14 cellular contexts compared by ENCODE assay signal in genomic region chr17:35286120-35286781, GRCh38. TPM values are rescaled to one million over a fixed set of nuclear protein-coding genes. Genes with fewer than 3 reads are reported as not detected.
A peak's percentile ranks its signal among the peaks of the same experiment; 100 is the strongest.
DNase-seq lines count a peak whose midpoint lies in the region; FAIRE-seq and TF ChIP-seq lines count a peak whose summit lies in the region.
"Had no signal": no experiment of that assay in that cellular context is flagged by ENCODE, and none has a peak within 500 bp of the region (broad histone marks: within the 10 kb centered on the region; RNA-seq: fewer than 3 reads in every experiment).

No MANE protein-coding gene starts in this region.

- WGBS in trophoblast cell (ENCODE audit: extremely low coverage, insufficient coverage, insufficient read length), result no CpG with 5 or more reads among the region's 2 CpGs

- TF ChIP-seq CTCF in GM13976 (IDR thresholded peaks at IDR 0.05; ENCODE audit: borderline replicate concordance, control extremely low read depth, extremely low read depth, insufficient read depth, missing control alignments), result no peak

- H3K4me2 ChIP-seq in trophoblast cell (ENCODE audit: low read length), result no peak overlapping the region
- H3K4me2 ChIP-seq: KMS-11 had no signal

- no peaks in the 10 kb centered on the region for H3K79me1 ChIP-seq in trophoblast cell (ENCODE audit: low read length)

- in situ Hi-C loops in GM13976 (cut with MboI; ENCODE audit: low sequenced_read_pairs, unreplicated experiment), result no loop called here

- H3K9ac ChIP-seq in trophoblast cell (ENCODE audit: low read length), result no peak overlapping the region
- H3K9ac ChIP-seq: KMS-11 had no signal

- H2AFZ ChIP-seq in trophoblast cell (ENCODE audit: insufficient read depth, low read length, poor library complexity), result no peak overlapping the region

- no peaks in the 10 kb centered on the region for H3K36me3 Mint-ChIP-seq in CD4-positive, alpha-beta memory T cell
- H3K36me3 Mint-ChIP-seq: type B pancreatic cell had no signal

- FAIRE-seq in GM12891 (lab: Jason Lieb, UNC) (peak; percentile 28), frontal cortex (lab: Jason Lieb, UNC) (no peak)
- FAIRE-seq: H54 had no signal

- H3K27me3 Mint-ChIP-seq in CD4-positive, alpha-beta memory T cell, result no peaks in the 10 kb centered on the region

- H3K18ac ChIP-seq in trophoblast cell (ENCODE audit: low read length), result no peak overlapping the region

- H2AK5ac ChIP-seq in trophoblast cell (ENCODE audit: low read length), result no peak overlapping the region

- peaks cover 22 to 46% (median 31%) of the 10 kb centered on the region in 4 donors for H3K4me1 Mint-ChIP-seq in CD4-positive, alpha-beta memory T cell

- H3K9me3 ChIP-seq in CD4-positive, alpha-beta memory T cell (ENCODE audit: control insufficient read depth in 1 of 2, low read length in 2 of 2), result no peaks in the 10 kb centered on the region
- H3K9me3 ChIP-seq in trophoblast cell (ENCODE audit: insufficient read depth, low read depth, low read length), result no peaks in the 10 kb centered on the region

- peaks cover 20% of the 10 kb centered on the region for H3K4me1 ChIP-seq in CD4-positive, alpha-beta memory T cell (ENCODE audit: insufficient read depth, low read length)
- no peaks in the 10 kb centered on the region for H3K4me1 ChIP-seq in trophoblast cell (ENCODE audit: control insufficient read depth in 1 of 2, insufficient read depth in 2 of 2, low read length in 2 of 2)

- intact Hi-C loops in CD4-positive, alpha-beta memory T cell (cut with micrococcal nuclease), result no loop called here

- H4K12ac ChIP-seq in trophoblast cell (ENCODE audit: low read depth, low read length), result no peak overlapping the region

- H3K4me3 Mint-ChIP-seq in CD4-positive, alpha-beta memory T cell, result peak overlapping the region in 4 of 8 donors; percentile 29 to 52 (median 45)
- H3K4me3 Mint-ChIP-seq: type B pancreatic cell had no signal

- DNase-seq in CD4-positive, alpha-beta memory T cell, result peak; percentile 17 to 44 (median 35)
- DNase-seq in GM12891 (ENCODE audit: insufficient read length, low spot score), result no peak
- peak; percentile 12 for DNase-seq in NCI-H69 (lab: John Stamatoyannopoulos, UW)
- peak; percentile 24 for DNase-seq in central memory CD4-positive, alpha-beta T cell
- DNase-seq in frontal cortex (ENCODE audit: low spot score in 2 of 2), result no peak
- no peak for DNase-seq in GM13976 (ENCODE audit: low spot score)
- DNase-seq in trophoblast cell, result no peak
- DNase-seq in HEK293T (ENCODE audit: extremely low spot score), result no peak
- DNase-seq: DMS 273 treated with DMSO at 0.1 percent for 48 hours, NCI-H82, SW 1271 had no signal

- H3K27ac Mint-ChIP-seq in CD4-positive, alpha-beta memory T cell, result peak overlapping the region; percentile 67 to 92 (median 76)
- H3K27ac Mint-ChIP-seq: type B pancreatic cell had no signal

- no peak overlapping the region for H4K8ac ChIP-seq in trophoblast cell (ENCODE audit: low read depth, low read length)

- CTCF ChIA-PET in CD4-positive, alpha-beta memory T cell (lab: Charles Lee; ENCODE audit: partially characterized antibody), result interaction anchor here (1.0 to 1.9 kb wide), 2 partner anchors 26 to 115 kb away, joined by 3 to 10 read pairs; no protein-coding TSS in a partner anchor
- CTCF ChIA-PET in HEK293T (lab: Yijun Ruan, JAX), result interaction anchor here (0.7 kb wide), 2 partner anchors 22 to 136 kb away, joined by 3 read pairs; no protein-coding TSS in a partner anchor

- H4K91ac ChIP-seq in trophoblast cell (ENCODE audit: low read depth, low read length), result no peak overlapping the region

- no peak overlapping the region for H3K4ac ChIP-seq in trophoblast cell (ENCODE audit: low read depth, low read length)

- no peak overlapping the region for H3K14ac ChIP-seq in trophoblast cell (ENCODE audit: low read length)

- no peaks in the 10 kb centered on the region for H3K36me3 ChIP-seq in CD4-positive, alpha-beta memory T cell (ENCODE audit: insufficient read depth, low read length)
- no peaks in the 10 kb centered on the region for H3K36me3 ChIP-seq in trophoblast cell (ENCODE audit: control insufficient read depth in 1 of 2, insufficient read depth in 2 of 2, low read length in 2 of 2)

- POLR2A ChIA-PET in CD4-positive, alpha-beta memory T cell (lab: Charles Lee; ENCODE audit: partially characterized antibody), result interaction anchor here (0.6 to 1.8 kb wide), 3 partner anchors 13 to 27 kb away, joined by 3 to 7 read pairs (median 3); no protein-coding TSS in a partner anchor
- POLR2A ChIA-PET in HEK293T (lab: Yijun Ruan, JAX), result no interaction called here

- H3K9me3 Mint-ChIP-seq in CD4-positive, alpha-beta memory T cell, result peaks cover 0 to 6% (median 0%) of the 10 kb centered on the region in 8 donors

- no peak overlapping the region for H2BK12ac ChIP-seq in trophoblast cell (ENCODE audit: low read length)

- no peak overlapping the region for H3K4me3 ChIP-seq in CD4-positive, alpha-beta memory T cell (ENCODE audit: low read length in 2 of 2)
- no peak overlapping the region for H3K4me3 ChIP-seq in trophoblast cell (ENCODE audit: low read depth, low read length)

- no peak overlapping the region for H2BK5ac ChIP-seq in trophoblast cell (ENCODE audit: low read depth, low read length, poor library complexity)

- no peak overlapping the region for H2BK120ac ChIP-seq in trophoblast cell (ENCODE audit: insufficient read depth, low read length, poor library complexity)

- no peaks in the 10 kb centered on the region for H3K27me3 ChIP-seq in CD4-positive, alpha-beta memory T cell (ENCODE audit: insufficient read depth, low read length)
- H3K27me3 ChIP-seq in trophoblast cell (ENCODE audit: insufficient read depth, low read length), result no peaks in the 10 kb centered on the region

- H3K27ac ChIP-seq in CD4-positive, alpha-beta memory T cell (ENCODE audit: low read depth, low read length), result no peak overlapping the region
- no peak overlapping the region for H3K27ac ChIP-seq in trophoblast cell (ENCODE audit: low read depth, low read length)
- H3K27ac ChIP-seq: KMS-11 had no signal

- no peaks in the 10 kb centered on the region for H3K79me2 ChIP-seq in trophoblast cell (ENCODE audit: control insufficient read depth, insufficient read depth, low read length, poor library complexity)

- no peak for TF ChIP-seq POLR2A in GM12891 (IDR thresholded peaks at IDR 0.05; ENCODE audit: low read depth, low read length)

- no peak overlapping the region for H3K23ac ChIP-seq in trophoblast cell (ENCODE audit: low read length)

TF ChIP-seq in GM12891, 5 proteins besides CTCF, POLR2A, EP300 and RAD21:
- peak; percentile 68 for TF ChIP-seq SPI1 (IDR thresholded peaks at IDR 0.05; ENCODE audit: low read depth, low read length)
- TF ChIP-seq POU2F2 (IDR thresholded peaks at IDR 0.05; ENCODE audit: low read depth, low read length), result no peak

TF ChIP-seq in HEK293T, 16 proteins besides CTCF, POLR2A, EP300 and RAD21:
- no peak for TF ChIP-seq LEF1 (IDR thresholded peaks at IDR 0.05; ENCODE audit: borderline replicate concordance)
- no peak for TF ChIP-seq L3MBTL2 (conservative IDR thresholded peaks at IDR 0.05)
- TF ChIP-seq FOXM1 (IDR thresholded peaks at IDR 0.05; ENCODE audit: borderline replicate concordance), result no peak
- TF ChIP-seq BHLHE40 (IDR thresholded peaks at IDR 0.05; ENCODE audit: borderline replicate concordance), result no peak
- TF ChIP-seq CTBP1 (IDR thresholded peaks at IDR 0.05; ENCODE audit: borderline replicate concordance), result no peak
- no peak for TF ChIP-seq ZNF384 (IDR thresholded peaks at IDR 0.05)
- TF ChIP-seq PKNOX1 (IDR thresholded peaks at IDR 0.05), result no peak
- TF ChIP-seq ELF4 (IDR thresholded peaks at IDR 0.05), result no peak
- TF ChIP-seq SP1 (IDR thresholded peaks at IDR 0.05), result no peak
- no peak for TF ChIP-seq HDGF (IDR thresholded peaks at IDR 0.05; ENCODE audit: borderline replicate concordance)
TF ChIP-seq in HEK293T: peak in this region for 0.

RNA-seq across cellular contexts. Expression of gene SLFN5, which starts 43.4 kb away (rescaled TPM):
- 100 to 1,000 TPM; 182 to 188 TPM for total RNA-seq in CD4-positive, alpha-beta memory T cell
- 100 to 1,000 TPM in 1 of 2 donors, 10 to 100 TPM in 1; 73.4 to 152 TPM for polyA plus RNA-seq in CD4-positive, alpha-beta memory T cell
- polyA plus RNA-seq in GM12891 (2012; ENCODE audit: low read depth, missing spikeins), result 8.3 TPM
- total RNA-seq in frontal cortex, result 3.3 TPM
- 8.4 and 9.2 TPM in 2 replicates for polyA plus RNA-seq in trophoblast cell (2013)

Comparison
In these comparisons a context has a peak if more than half of its experiments do, and no peak if none do; other contexts are left out.
1. DNase-seq: peak in CD4-positive, alpha-beta memory T cell (5 of 5), NCI-H69 (single experiment) and central memory CD4-positive, alpha-beta T cell (single experiment); none in GM12891 (single experiment), frontal cortex (0 of 2), GM13976 (single experiment), trophoblast cell (0 of 2) and HEK293T (single experiment).
2. RNA of gene SLFN5, which starts 43.4 kb away (total RNA-seq): 182 to 188 TPM in CD4-positive, alpha-beta memory T cell; 3.3 TPM in frontal cortex (single experiment); every median in the first group is over 10 times any median in the second.